Comparison of ENCODE assay signal across 9 cellular contexts in genomic region chr12:27554421-27555186, GRCh38. TPM values are rescaled to one million over a fixed set of nuclear protein-coding genes. Genes with fewer than 3 reads are reported as not detected.
DNase-seq lines count a peak whose midpoint lies in the region; ATAC-seq and TF ChIP-seq lines count a peak whose summit lies in the region.
"Had no signal": no experiment of that assay in that cellular context is flagged by ENCODE, and none has a peak within 500 bp of the region (broad histone marks: within the 10 kb centered on the region; RNA-seq: fewer than 3 reads in every experiment).

No MANE protein-coding gene starts in this region.

- TF ChIP-seq CTCF in Peyer's patch (IDR thresholded peaks at IDR 0.05) (no peak), fibroblast of pulmonary artery (IDR thresholded peaks at IDR 0.05; ENCODE audit: low read length, missing control alignments) (no peak)

- H3K4me1 ChIP-seq in Peyer's patch: peaks cover 0 to 9% (median 4%) of the 10 kb centered on the region in 4 donors

- H3K4me3 Mint-ChIP-seq in activated CD4-positive, alpha-beta T cell treated with anti-CD3 and anti-CD28 coated beads, Interleukin-2, amount 10 ng/mL, durations not matched to agents 7 days and 5 days: no peak overlapping the region
- H3K4me3 Mint-ChIP-seq: activated CD8-positive, alpha-beta memory T cell treated with anti-CD3 and anti-CD28 coated beads, Interleukin-2, amount 10 ng/mL, durations not matched to agents 7 days and 5 days had no signal

- POLR2A ChIA-PET in activated CD4-positive, alpha-beta T cell treated with anti-CD3 and anti-CD28 coated beads, Interleukin-2, amount 10 ng/mL, durations not matched to agents 7 days and 5 days (lab: Charles Lee): interaction anchor here (0.7 kb wide), 1 partner anchor 32 kb away, joined by 3 read pairs; no protein-coding TSS in a partner anchor

- H3K36me3 Mint-ChIP-seq in activated CD4-positive, alpha-beta T cell treated with anti-CD3 and anti-CD28 coated beads, Interleukin-2, amount 10 ng/mL, durations not matched to agents 7 days and 5 days (ENCODE audit: low read depth): no peaks in the 10 kb centered on the region
- H3K36me3 Mint-ChIP-seq: activated CD8-positive, alpha-beta memory T cell treated with anti-CD3 and anti-CD28 coated beads, Interleukin-2, amount 10 ng/mL, durations not matched to agents 7 days and 5 days had no signal

- no peak overlapping the region for H3K27ac Mint-ChIP-seq in activated CD4-positive, alpha-beta T cell treated with anti-CD3 and anti-CD28 coated beads, Interleukin-2, amount 10 ng/mL, durations not matched to agents 7 days and 5 days
- H3K27ac Mint-ChIP-seq: activated CD8-positive, alpha-beta memory T cell treated with anti-CD3 and anti-CD28 coated beads, Interleukin-2, amount 10 ng/mL, durations not matched to agents 7 days and 5 days had no signal

- peaks cover 21% of the 10 kb centered on the region for H3K4me1 Mint-ChIP-seq in activated CD4-positive, alpha-beta T cell treated with anti-CD3 and anti-CD28 coated beads, Interleukin-2, amount 10 ng/mL, durations not matched to agents 7 days and 5 days

- H3K9me3 Mint-ChIP-seq in activated CD4-positive, alpha-beta T cell treated with anti-CD3 and anti-CD28 coated beads, Interleukin-2, amount 10 ng/mL, durations not matched to agents 7 days and 5 days: peaks cover 2% of the 10 kb centered on the region

- H3K9me3 ChIP-seq in Peyer's patch: no peaks in the 10 kb centered on the region

- H3K27me3 Mint-ChIP-seq in activated CD4-positive, alpha-beta T cell treated with anti-CD3 and anti-CD28 coated beads, Interleukin-2, amount 10 ng/mL, durations not matched to agents 7 days and 5 days: peaks cover 14% of the 10 kb centered on the region

- peak overlapping the region; percentile 10 to 32 (median 24) for H3K27ac ChIP-seq in Peyer's patch

- H3K4me3 ChIP-seq in Peyer's patch (no peak overlapping the region), fibroblast of pulmonary artery (replicated peaks; ENCODE audit: low read depth, low read length) (peak overlapping the region; percentile 33)

- no peaks in the 10 kb centered on the region for H3K36me3 ChIP-seq in Peyer's patch

- no peaks in the 10 kb centered on the region for H3K27me3 ChIP-seq in Peyer's patch

- DNase-seq in A172 (ENCODE audit: low spot score): peak; percentile 72
- DNase-seq in Peyer's patch: no peak
- DNase-seq in fibroblast of pulmonary artery (ENCODE audit: low read depth): peak; percentile 83
- DNase-seq in occipital lobe (lab: John Stamatoyannopoulos, UW): peak; percentile 45
- DNase-seq in activated CD4-positive, alpha-beta T cell treated with anti-CD3 and anti-CD28 coated beads, Interleukin-2, amount 10 ng/mL, durations not matched to agents 7 days and 5 days: no peak
- no peak for DNase-seq in SKM-1 (lab: John Stamatoyannopoulos, UW; ENCODE audit: unreplicated experiment)
- no peak for DNase-seq in NCI-H187 (lab: John Stamatoyannopoulos, UW)
- DNase-seq: activated CD8-positive, alpha-beta memory T cell treated with anti-CD3 and anti-CD28 coated beads, Interleukin-2, amount 10 ng/mL, durations not matched to agents 7 days and 5 days had no signal

- CTCF ChIA-PET in activated CD4-positive, alpha-beta T cell treated with anti-CD3 and anti-CD28 coated beads, Interleukin-2, amount 10 ng/mL, durations not matched to agents 7 days and 5 days (lab: Charles Lee): interaction anchor here (1.5 kb wide), 2 partner anchors 22 to 31 kb away, joined by 3 to 4 read pairs; no protein-coding TSS in a partner anchor

- TF ChIP-seq POLR2A in Peyer's patch (IDR thresholded peaks at IDR 0.05): no peak

- ATAC-seq in GM21526 (IDR thresholded peaks at IDR 0.05; ENCODE audit: low FRiP score, unreplicated experiment): no peak
- ATAC-seq: activated CD8-positive, alpha-beta memory T cell treated with anti-CD3 and anti-CD28 coated beads, Interleukin-2, amount 10 ng/mL, durations not matched to agents 7 days and 5 days had no signal

RNA-seq across cellular contexts. Expression of gene PPFIBP1, which starts 30.6 kb away (rescaled TPM):
- total RNA-seq in A172 (2014; rRNA removed; shearing (Covaris generic)): 43.2 and 82.3 TPM in 2 replicates
- total RNA-seq in Peyer's patch (100 to 1,000 TPM in 1 of 4 donors, 10 to 100 TPM in 3; 37.5 to 171 (median 48.1) TPM), occipital lobe (108 TPM)
- total RNA-seq in activated CD4-positive, alpha-beta T cell treated with anti-CD3 and anti-CD28 coated beads, Interleukin-2, amount 10 ng/mL, durations not matched to agents 7 days and 5 days: 1 to 10 TPM; 7.7 to 8.6 TPM

Comparison
In these comparisons a context has a peak if more than half of its experiments do, and no peak if none do; other contexts are left out.
1. DNase-seq: peak in A172 (single experiment), fibroblast of pulmonary artery (single experiment) and occipital lobe (single experiment); none in Peyer's patch (0 of 3), activated CD4-positive, alpha-beta T cell treated with anti-CD3 and anti-CD28 coated beads, Interleukin-2, amount 10 ng/mL, durations not matched to agents 7 days and 5 days (single experiment), SKM-1 (single experiment) and NCI-H187 (0 of 2).